ENCODE assay signal across 10 cellular contexts in genomic region chr1:223202376-223202775, GRCh38. TPM values are rescaled to one million over a fixed set of nuclear protein-coding genes. Genes with fewer than 3 reads are reported as not detected.
A peak's percentile ranks its signal among the peaks of the same experiment; 100 is the strongest.
DNase-seq lines count a peak whose midpoint lies in the region; ATAC-seq and TF ChIP-seq lines count a peak whose summit lies in the region.
"Had no signal": no experiment of that assay in that cellular context is flagged by ENCODE, and none has a peak within 500 bp of the region (broad histone marks: within the 10 kb centered on the region; RNA-seq: fewer than 3 reads in every experiment).

No MANE protein-coding gene starts in this region.

- H3K4me1 ChIP-seq in BLaER1 (peaks cover 14% of the 10 kb centered on the region; the same call in 1 of the 2 replicates), DND-41 (ENCODE audit: insufficient read depth, low read length) (no peaks in the 10 kb centered on the region), neuronal stem cell (ENCODE audit: control insufficient read depth in 2 of 2, insufficient read depth in 1 of 2, low read depth in 1 of 2, low read length in 2 of 2) (peaks cover 0 to 10% of the 10 kb centered on the region in 2 donors)

- H3K36me3 ChIP-seq in BLaER1: no peaks in the 10 kb centered on the region
- no peaks in the 10 kb centered on the region for H3K36me3 ChIP-seq in DND-41 (ENCODE audit: insufficient read depth, low read length)
- no peaks in the 10 kb centered on the region for H3K36me3 ChIP-seq in neuronal stem cell (replicated peaks in 1 of 2; ENCODE audit: control insufficient read depth in 2 of 2, insufficient read depth in 2 of 2, low read length in 2 of 2)

- H3K23ac ChIP-seq in neuronal stem cell (ENCODE audit: low read depth, low read length, poor library complexity): peak overlapping the region; percentile 58

- no peak overlapping the region for H3K14ac ChIP-seq in neuronal stem cell (ENCODE audit: low read length)

- H3K9ac ChIP-seq in BLaER1: no peak overlapping the region
- H3K9ac ChIP-seq in DND-41 (ENCODE audit: low read depth, low read length): no peak overlapping the region
- no peak overlapping the region for H3K9ac ChIP-seq in neuronal stem cell (ENCODE audit: low read depth, low read length, poor library complexity)

- peak overlapping the region; percentile 72 for H2BK15ac ChIP-seq in neuronal stem cell (ENCODE audit: low read length)

- peak overlapping the region; percentile 33 for H2AK5ac ChIP-seq in neuronal stem cell (ENCODE audit: low read depth, low read length)

- H3K4ac ChIP-seq in neuronal stem cell (ENCODE audit: low read length): no peak overlapping the region

- no peak overlapping the region for H2BK5ac ChIP-seq in neuronal stem cell (ENCODE audit: low read length)

- no peaks in the 10 kb centered on the region for H3K79me2 ChIP-seq in DND-41 (ENCODE audit: insufficient read depth, low read length)

- no peak overlapping the region for H2BK120ac ChIP-seq in neuronal stem cell (ENCODE audit: low read depth, low read length)

- H2BK12ac ChIP-seq in neuronal stem cell (ENCODE audit: low read length): no peak overlapping the region

- peak overlapping the region; percentile 69 for H3K18ac ChIP-seq in neuronal stem cell (ENCODE audit: low read length)

- H3K27ac ChIP-seq in BLaER1 (peak overlapping the region; percentile 44; the same call in 1 of the 2 replicates), DND-41 (ENCODE audit: low read length) (no peak overlapping the region), neuronal stem cell (replicated peaks; ENCODE audit: low read length) (no peak overlapping the region)

- H4K20me1 ChIP-seq in BLaER1 (no peaks in the 10 kb centered on the region), DND-41 (ENCODE audit: insufficient read depth, low read length) (no peaks in the 10 kb centered on the region)

- no peak overlapping the region for H4K91ac ChIP-seq in neuronal stem cell (ENCODE audit: low read depth, low read length, poor library complexity)

- H2AFZ ChIP-seq in DND-41 (ENCODE audit: low read depth, low read length) (no peak overlapping the region), neuronal stem cell (ENCODE audit: low read length) (no peak overlapping the region)
- H2AFZ ChIP-seq: GM23338 had no signal

- no CpG with 5 or more reads among the region's 11 CpGs for WGBS in neuronal stem cell (ENCODE audit: extremely low coverage in 2 of 2, insufficient read length in 2 of 2, insufficient replicate concordance in 1 of 2), 2 donors

- peak overlapping the region; percentile 43 for H3K4me2 ChIP-seq in BLaER1
- no peak overlapping the region for H3K4me2 ChIP-seq in DND-41 (ENCODE audit: insufficient read depth, low read length)
- H3K4me2 ChIP-seq in neuronal stem cell (ENCODE audit: insufficient read depth, low read length, poor library complexity, severe bottlenecking): no peak overlapping the region
- H3K4me2 ChIP-seq: GM23338 had no signal

- H3K27me3 ChIP-seq in BLaER1 (no peaks in the 10 kb centered on the region), DND-41 (ENCODE audit: insufficient read depth, low read length, poor library complexity) (no peaks in the 10 kb centered on the region), neuronal stem cell (ENCODE audit: control insufficient read depth in 3 of 3, insufficient read depth in 3 of 3, low read depth in 1 of 3, low read length in 3 of 3) (no peaks in the 10 kb centered on the region)

- no peaks in the 10 kb centered on the region for H3K79me1 ChIP-seq in neuronal stem cell (ENCODE audit: low read depth, low read length)

- H3K4me3 ChIP-seq in BLaER1 (no peak overlapping the region), DND-41 (ENCODE audit: low read depth in 1 of 2, low read length in 2 of 2) (no peak overlapping the region), neuronal stem cell (ENCODE audit: low read length in 2 of 2) (no peak overlapping the region)
- H3K4me3 ChIP-seq: GM23338 had no signal

- no peak overlapping the region for H4K8ac ChIP-seq in neuronal stem cell (ENCODE audit: low read depth, low read length)

- DNase-seq in DND-41: peak; percentile 11
- DNase-seq in neuronal stem cell (ENCODE audit: low spot score): no peak
- no peak for DNase-seq in activated gamma-delta T cell (lab: John Stamatoyannopoulos, UW)
- DNase-seq in activated CD4-positive, alpha-beta T cell treated with anti-CD3 and anti-CD28 coated beads, Interleukin-2, amount 50 U/mL, for 4 hours: no peak
- DNase-seq: CD4-positive, CD25-positive, alpha-beta regulatory T cell; H9 had no signal

- H3K9me3 ChIP-seq in BLaER1: no peaks in the 10 kb centered on the region
- no peaks in the 10 kb centered on the region for H3K9me3 ChIP-seq in DND-41 (ENCODE audit: insufficient read depth, low read length, severe bottlenecking)
- no peaks in the 10 kb centered on the region for H3K9me3 ChIP-seq in neuronal stem cell (replicated peaks in 1 of 2; ENCODE audit: control insufficient read depth in 2 of 2, insufficient read depth in 1 of 2, low read depth in 1 of 2, low read length in 2 of 2)

- ATAC-seq in DND-41 (ENCODE audit: insufficient read depth, low read depth): peak; percentile 32
- peak; percentile 12 for ATAC-seq in esophagus mucosa
- ATAC-seq in GM21390 (IDR thresholded peaks at IDR 0.05; ENCODE audit: unreplicated experiment): no peak
- ATAC-seq: GM23338 had no signal

- TF ChIP-seq CTCF in DND-41 (IDR thresholded peaks at IDR 0.05; ENCODE audit: borderline replicate concordance, extremely low read depth, low read length, poor library complexity, severe bottlenecking): no peak

RNA-seq across cellular contexts. Expression of gene TLR5, which starts 59.3 kb away (rescaled TPM):
- 11.1 TPM for total RNA-seq in esophagus mucosa
- polyA plus RNA-seq in neuronal stem cell (2013, experiment 1 of 2): 0.84 TPM
- 1.0 TPM for polyA plus RNA-seq in neuronal stem cell (2013, experiment 2 of 2)
- total RNA-seq: H9 had no signal
